Comparison of ENCODE assay signal across 8 cellular contexts in genomic region chr2:69742170-69742952, GRCh38. TPM values are rescaled to one million over a fixed set of nuclear protein-coding genes. Genes with fewer than 3 reads are reported as not detected.
DNase-seq lines count a peak whose midpoint lies in the region; ATAC-seq and TF ChIP-seq lines count a peak whose summit lies in the region.

No MANE protein-coding gene starts in this region.

- H3K27ac Mint-ChIP-seq in activated naive CD4-positive, alpha-beta T cell treated with anti-CD3 and anti-CD28 coated beads, Interleukin-2, amount 10 ng/mL, durations not matched to agents 7 days and 5 days = peak overlapping the region; percentile 67
- peak overlapping the region; percentile 68 for H3K27ac Mint-ChIP-seq in activated CD8-positive, alpha-beta T cell treated with anti-CD3 and anti-CD28 coated beads, Interleukin-2, amount 10 ng/mL, durations not matched to agents 7 days and 5 days

- CTCF ChIA-PET in activated naive CD4-positive, alpha-beta T cell treated with anti-CD3 and anti-CD28 coated beads, Interleukin-2, amount 10 ng/mL, durations not matched to agents 7 days and 5 days (lab: Charles Lee) = interaction anchor here (1.3 to 1.7 kb wide), 4 partner anchors 16 to 74 kb away, joined by 3 to 5 read pairs (median 4); no protein-coding TSS in a partner anchor
- CTCF ChIA-PET in activated CD8-positive, alpha-beta T cell treated with anti-CD3 and anti-CD28 coated beads, Interleukin-2, amount 10 ng/mL, durations not matched to agents 7 days and 5 days (lab: Charles Lee) = interaction anchor here (0.7 to 7.6 kb wide), 11 partner anchors 11 to 305 kb away, joined by 3 to 58 read pairs (median 3); partner anchors contain the start of gene NFU1

- peak overlapping the region; percentile 71 to 98 (median 76) for H3K4me3 ChIP-seq in skin epidermis

- POLR2A ChIA-PET in activated CD8-positive, alpha-beta T cell treated with anti-CD3 and anti-CD28 coated beads, Interleukin-2, amount 10 ng/mL, durations not matched to agents 7 days and 5 days (lab: Charles Lee) = interaction anchor here (0.6 to 0.8 kb wide), 3 partner anchors 74 to 393 kb away, joined by 3 to 5 read pairs (median 3); no protein-coding TSS in a partner anchor

- ATAC-seq in HG03342 (IDR thresholded peaks at IDR 0.05; ENCODE audit: unreplicated experiment) = peak; percentile 27
- no peak for ATAC-seq in activated CD8-positive, alpha-beta T cell treated with anti-CD3 and anti-CD28 coated beads, Interleukin-2, amount 10 ng/mL, durations not matched to agents 7 days and 5 days

- no peaks in the 10 kb centered on the region for H3K9me3 Mint-ChIP-seq in activated naive CD4-positive, alpha-beta T cell treated with anti-CD3 and anti-CD28 coated beads, Interleukin-2, amount 10 ng/mL, durations not matched to agents 7 days and 5 days
- no peaks in the 10 kb centered on the region for H3K9me3 Mint-ChIP-seq in activated CD8-positive, alpha-beta T cell treated with anti-CD3 and anti-CD28 coated beads, Interleukin-2, amount 10 ng/mL, durations not matched to agents 7 days and 5 days (ENCODE audit: insufficient read depth)

- H3K4me1 Mint-ChIP-seq in activated naive CD4-positive, alpha-beta T cell treated with anti-CD3 and anti-CD28 coated beads, Interleukin-2, amount 10 ng/mL, durations not matched to agents 7 days and 5 days = peaks cover 27% of the 10 kb centered on the region
- H3K4me1 Mint-ChIP-seq in activated CD8-positive, alpha-beta T cell treated with anti-CD3 and anti-CD28 coated beads, Interleukin-2, amount 10 ng/mL, durations not matched to agents 7 days and 5 days (ENCODE audit: low read depth) = peaks cover 19% of the 10 kb centered on the region

- H3K36me3 Mint-ChIP-seq in activated naive CD4-positive, alpha-beta T cell treated with anti-CD3 and anti-CD28 coated beads, Interleukin-2, amount 10 ng/mL, durations not matched to agents 7 days and 5 days = peaks cover 13% of the 10 kb centered on the region
- H3K36me3 Mint-ChIP-seq in activated CD8-positive, alpha-beta T cell treated with anti-CD3 and anti-CD28 coated beads, Interleukin-2, amount 10 ng/mL, durations not matched to agents 7 days and 5 days (ENCODE audit: low read depth) = no peaks in the 10 kb centered on the region

- TF ChIP-seq CTCF in GM20000 (IDR thresholded peaks at IDR 0.05; ENCODE audit: extremely low read depth, missing control alignments) = no peak

- peak overlapping the region; percentile 91 to 100 (median 98) for H3K27ac ChIP-seq in skin epidermis

- peak overlapping the region; percentile 97 for H3K4me3 Mint-ChIP-seq in activated naive CD4-positive, alpha-beta T cell treated with anti-CD3 and anti-CD28 coated beads, Interleukin-2, amount 10 ng/mL, durations not matched to agents 7 days and 5 days
- H3K4me3 Mint-ChIP-seq in activated CD8-positive, alpha-beta T cell treated with anti-CD3 and anti-CD28 coated beads, Interleukin-2, amount 10 ng/mL, durations not matched to agents 7 days and 5 days = peak overlapping the region; percentile 80

- DNase-seq in activated naive CD4-positive, alpha-beta T cell treated with anti-CD3 and anti-CD28 coated beads, Interleukin-2, amount 10 ng/mL, durations not matched to agents 7 days and 5 days = no peak
- no peak for DNase-seq in activated naive CD4-positive, alpha-beta T cell (lab: John Stamatoyannopoulos, UW)
- no peak for DNase-seq in activated CD8-positive, alpha-beta T cell treated with anti-CD3 and anti-CD28 coated beads, Interleukin-2, amount 10 ng/mL, durations not matched to agents 7 days and 5 days
- DNase-seq in hepatic stellate cell (ENCODE audit: low spot score) = peak; percentile 31
- no peak for DNase-seq in GM20000 (ENCODE audit: low spot score)
- no peak for DNase-seq in NCI-H1048 (lab: John Stamatoyannopoulos, UW)

- H3K27me3 Mint-ChIP-seq in activated naive CD4-positive, alpha-beta T cell treated with anti-CD3 and anti-CD28 coated beads, Interleukin-2, amount 10 ng/mL, durations not matched to agents 7 days and 5 days = peaks cover 27% of the 10 kb centered on the region
- H3K27me3 Mint-ChIP-seq in activated CD8-positive, alpha-beta T cell treated with anti-CD3 and anti-CD28 coated beads, Interleukin-2, amount 10 ng/mL, durations not matched to agents 7 days and 5 days (ENCODE audit: low read depth) = peaks cover 9% of the 10 kb centered on the region

RNA-seq across cellular contexts. Expression of gene ANXA4, which starts 0.4 kb away (rescaled TPM):
- total RNA-seq in activated CD8-positive, alpha-beta T cell treated with anti-CD3 and anti-CD28 coated beads, Interleukin-2, amount 10 ng/mL, durations not matched to agents 7 days and 5 days = 10 to 100 TPM; 53.5 to 59.5 TPM
